Comparison of ENCODE assay signal across 2 cellular contexts in genomic region chr2:121994238-121995206, GRCh38.
A peak's percentile ranks its signal among the peaks of the same experiment; 100 is the strongest.
TF ChIP-seq lines count a peak whose summit lies in the region.

No MANE protein-coding gene starts in this region.

TF ChIP-seq in HEK293, 187 proteins besides CTCF, POLR2A, EP300 and RAD21:
- TF ChIP-seq ZNF548 (tag by site-specific recombination; IDR thresholded peaks at IDR 0.05) (no peak), ZNF449 (tag by site-specific recombination; IDR thresholded peaks at IDR 0.05) (peak; percentile 62)

TF ChIP-seq in H1, 55 proteins besides CTCF, POLR2A, EP300 and RAD21:
- TF ChIP-seq SUZ12 (IDR thresholded peaks at IDR 0.05; ENCODE audit: low read length), result no peak
- no peak for TF ChIP-seq CHD7 (IDR thresholded peaks at IDR 0.05; ENCODE audit: insufficient replicate concordance, low read length)
- TF ChIP-seq CREB1 (IDR thresholded peaks at IDR 0.05), result no peak
